ENCODE assay signal across 2 cellular contexts in genomic region chr15:73703601-73704000, GRCh38. TPM values are rescaled to one million over a fixed set of nuclear protein-coding genes. Genes with fewer than 3 reads are reported as not detected.
"Had no signal": no experiment of that assay in that cellular context is flagged by ENCODE, and none has a peak within 500 bp of the region (broad histone marks: within the 10 kb centered on the region; RNA-seq: fewer than 3 reads in every experiment).

No MANE protein-coding gene starts in this region.

RNA-seq across cellular contexts. Expression of gene CD276, which starts 19.4 kb away (rescaled TPM):
- polyA plus RNA-seq: naive thymus-derived CD4-positive, alpha-beta T cell had no signal

RNA-seq across cellular contexts. Expression of gene INSYN1, which starts 49.5 kb away (rescaled TPM):
- total RNA-seq: naive thymus-derived CD4-positive, alpha-beta T cell; natural killer cell treated with Interleukin-12 subunit alpha and Interleukin-12 subunit beta and Interleukin-15 and Interleukin-18, amount 100 ng/mL, for 72 hours had no signal
- polyA plus RNA-seq: naive thymus-derived CD4-positive, alpha-beta T cell had no signal
